In genomic region chr17:43790311-43790940, GRCh38 we compare ENCODE assay signal across 1 cellular context.
TF ChIP-seq lines count a peak whose summit lies in the region.

No MANE protein-coding gene starts in this region.

TF ChIP-seq in H1, 55 proteins besides CTCF, POLR2A, EP300 and RAD21 (continued from another document):
- TF ChIP-seq BRCA1 (IDR thresholded peaks at IDR 0.05; ENCODE audit: low read depth, low read length) (no peak), HDAC6 (IDR thresholded peaks at IDR 0.05; ENCODE audit: low read depth, low read length) (no peak), CBX5 (IDR thresholded peaks at IDR 0.05; ENCODE audit: low read depth, low read length) (no peak), KDM1A (IDR thresholded peaks at IDR 0.05; ENCODE audit: borderline replicate concordance, low read length) (no peak), JUN (IDR thresholded peaks at IDR 0.05; ENCODE audit: low read depth, low read length) (no peak), YY1 (IDR thresholded peaks at IDR 0.05; ENCODE audit: low read depth, low read length) (no peak), E2F6 (IDR thresholded peaks at IDR 0.05) (no peak), POU5F1 (IDR thresholded peaks at IDR 0.05; ENCODE audit: low read depth, low read length) (no peak), RXRA (IDR thresholded peaks at IDR 0.05; ENCODE audit: insufficient read depth, low read depth, low read length) (no peak), GTF2F1 (IDR thresholded peaks at IDR 0.05; ENCODE audit: borderline replicate concordance, low read depth, low read length) (no peak), NANOG (IDR thresholded peaks at IDR 0.05; ENCODE audit: insufficient read depth, low read depth, low read length, poor library complexity, severe bottlenecking) (no peak), ZNF274 (IDR thresholded peaks at IDR 0.05; ENCODE audit: borderline replicate concordance, extremely low read depth, low read length) (no peak), GABPA (IDR thresholded peaks at IDR 0.05; ENCODE audit: borderline replicate concordance, insufficient read depth, low read length) (no peak), FOSL1 (IDR thresholded peaks at IDR 0.05; ENCODE audit: insufficient read depth, low read depth, low read length) (no peak), ATF2 (IDR thresholded peaks at IDR 0.05; ENCODE audit: low read length) (no peak), TEAD4 (IDR thresholded peaks at IDR 0.05; ENCODE audit: low read depth, low read length) (no peak), ATF3 (IDR thresholded peaks at IDR 0.05; ENCODE audit: insufficient read depth, low read depth, low read length) (no peak)
